ENCODE assay signal across 10 cellular contexts in the genomic region with DNA sequence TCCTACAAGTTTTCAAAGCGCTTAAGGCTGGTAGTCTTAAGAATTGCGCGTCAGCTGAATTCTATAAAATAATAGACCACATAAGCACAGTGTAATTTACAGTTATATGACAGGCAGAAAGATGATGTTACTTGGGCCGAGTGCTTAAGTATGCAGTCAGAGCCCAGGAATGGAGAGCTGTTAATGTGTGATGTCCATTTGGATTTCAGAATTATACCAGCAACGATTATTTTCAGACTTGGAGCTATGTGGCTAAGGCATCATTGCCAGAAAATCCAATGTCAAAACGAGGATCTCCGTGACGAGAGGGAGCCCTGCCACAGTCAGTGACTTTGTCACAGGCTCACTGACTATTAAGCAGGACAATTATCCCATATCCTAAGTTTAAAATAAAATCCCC. TPM values are rescaled to one million over a fixed set of nuclear protein-coding genes. Genes with fewer than 3 reads are reported as not detected.
DNase-seq lines count a peak whose midpoint lies in the region; ATAC-seq and TF ChIP-seq lines count a peak whose summit lies in the region.
"Had no signal": no experiment of that assay in that cellular context is flagged by ENCODE, and none has a peak within 500 bp of the region (broad histone marks: within the 10 kb centered on the region; RNA-seq: fewer than 3 reads in every experiment).

No MANE protein-coding gene starts in this region.

- peak overlapping the region; percentile 60 for H2BK20ac ChIP-seq in IMR-90 (ENCODE audit: low read depth, low read length)

- peak overlapping the region; percentile 19 to 74; a peak in 2 of 4 replicates for H4K8ac ChIP-seq in IMR-90 (ENCODE audit: low read depth in 2 of 2, low read length in 2 of 2)

- H4K20me1 ChIP-seq in IMR-90 (ENCODE audit: insufficient read depth, low read length) (peaks cover 59% of the 10 kb centered on the region), neural cell (ENCODE audit: insufficient read depth) (peaks cover 26% of the 10 kb centered on the region)

- peak overlapping the region; percentile 63; the same call in 1 of the 3 replicates for H2BK15ac ChIP-seq in IMR-90 (ENCODE audit: low read depth, low read length)

- H2AK5ac ChIP-seq in IMR-90 (ENCODE audit: low read depth, low read length) = peak overlapping the region; percentile 79

- H3K27ac Mint-ChIP-seq in dendritic cell treated with granulocyte-macrophage colony-stimulating factor and Interleukin-4, amounts not matched to agents 40 ng/mL and 50 ng/mL, for 4 days = peak overlapping the region; percentile 99

- H3K4me2 ChIP-seq in IMR-90 (ENCODE audit: low read depth, low read length) (peak overlapping the region; percentile 77), neural cell (ENCODE audit: low read length) (peak overlapping the region; percentile 98)

- peak overlapping the region; percentile 75 for H2BK120ac ChIP-seq in IMR-90 (ENCODE audit: low read depth, low read length)

- H2AFZ ChIP-seq in IMR-90 (replicated peaks; ENCODE audit: low read length, poor library complexity) (no peak overlapping the region), neural cell (ENCODE audit: low read depth, low read length) (no peak overlapping the region)

- TF ChIP-seq RAD21 in IMR-90 (IDR thresholded peaks at IDR 0.05; ENCODE audit: low read length) = no peak
- TF ChIP-seq RAD21 in neural cell (conservative IDR thresholded peaks at IDR 0.05) = no peak

- H3K27me3 ChIP-seq in IMR-90 (ENCODE audit: control insufficient read depth, insufficient read depth, low read length) (no peaks in the 10 kb centered on the region), neural cell (ENCODE audit: insufficient read depth, low read depth, low read length) (no peaks in the 10 kb centered on the region)

- H3K4me1 Mint-ChIP-seq in dendritic cell treated with granulocyte-macrophage colony-stimulating factor and Interleukin-4, amounts not matched to agents 40 ng/mL and 50 ng/mL, for 4 days (ENCODE audit: low read depth) = peaks cover 61% of the 10 kb centered on the region

- peak overlapping the region; percentile 81 for H3K14ac ChIP-seq in IMR-90 (replicated peaks; ENCODE audit: low read depth, low read length)

- in situ Hi-C loops in IMR-90 (cut with MboI; ENCODE audit: low sequenced_read_pairs) = loop anchor here (5.0 to 25.0 kb wide), 3 partner anchors 178 to 550 kb away; a partner anchor contains a TSS

- peaks cover 13% of the 10 kb centered on the region for H3K9me1 ChIP-seq in IMR-90 (ENCODE audit: insufficient read depth, low read length)

- intact Hi-C loops in IMR-90 (cut with micrococcal nuclease) = loop anchor here (2.0 to 5.0 kb wide), 2 partner anchors 88 to 455 kb away; no protein-coding TSS in a partner anchor
- intact Hi-C loops in dendritic cell treated with granulocyte-macrophage colony-stimulating factor and Interleukin-4, amounts not matched to agents 40 ng/mL and 50 ng/mL, for 4 days (cut with micrococcal nuclease) = loop anchor here (10.0 kb wide), 1 partner anchor 62 kb away; no protein-coding TSS in a partner anchor
- intact Hi-C loops in lower leg skin (cut with DNase I; ENCODE audit: low total_unique reads) = no loop called here

- H2AK9ac ChIP-seq in IMR-90 (replicated peaks; ENCODE audit: low read depth, low read length, poor library complexity) = no peak overlapping the region

- H3K9me3 Mint-ChIP-seq in dendritic cell treated with granulocyte-macrophage colony-stimulating factor and Interleukin-4, amounts not matched to agents 40 ng/mL and 50 ng/mL, for 4 days = no peaks in the 10 kb centered on the region

- CTCF ChIA-PET in AG04449 (lab: Yijun Ruan, JAX) = interaction anchor here (0.6 to 2.0 kb wide), 6 partner anchors 89 to 315 kb away, joined by 3 to 18 read pairs (median 3); no protein-coding TSS in a partner anchor
- CTCF ChIA-PET in IMR-90 (lab: Yijun Ruan, JAX) = interaction anchor here (1.0 to 1.5 kb wide), 3 partner anchors 42 to 311 kb away, joined by 3 read pairs; no protein-coding TSS in a partner anchor

- H3K36me3 ChIP-seq in IMR-90 (ENCODE audit: control insufficient read depth, insufficient read depth, low read length) (no peaks in the 10 kb centered on the region), neural cell (ENCODE audit: insufficient read depth, low read length) (no peaks in the 10 kb centered on the region)

- POLR2A ChIA-PET in AG04449 (lab: Yijun Ruan, JAX) = interaction anchor here (1.1 to 8.6 kb wide), 5 partner anchors 89 to 368 kb away, joined by 3 to 207 read pairs (median 5); a partner anchor contains a TSS
- POLR2A ChIA-PET in IMR-90 (lab: Charles Lee; ENCODE audit: unreplicated experiment) = interaction anchor here (1.0 to 9.1 kb wide), 3 partner anchors 93 to 178 kb away, joined by 3 to 153 read pairs (median 5); no protein-coding TSS in a partner anchor

- no peak for ATAC-seq in IMR-90 (ENCODE audit: low read depth)
- no peak for ATAC-seq in GM18909 (IDR thresholded peaks at IDR 0.05; ENCODE audit: poor library complexity, unreplicated experiment)

- DNase-seq in AG04449 (ENCODE audit: low read depth, low spot score) = peak; percentile 54
- no peak for DNase-seq in IMR-90
- DNase-seq in NCI-H82 treated with DMSO at 0.1 percent for 48 hours (lab: John Stamatoyannopoulos, UW; ENCODE audit: unreplicated experiment) = no peak
- DNase-seq in HUDEP-2 (lab: John Stamatoyannopoulos, UW; ENCODE audit: unreplicated experiment in 76 of 76) = no peak
- DNase-seq in lower leg skin (ENCODE audit: low spot score in 2 of 2) = no peak
- DNase-seq: activated CD8-positive, alpha-beta memory T cell treated with anti-CD3 and anti-CD28 coated beads for 24 hours; NCI-H2029 had no signal

- no peak for TF ChIP-seq EP300 in neural cell (conservative IDR thresholded peaks at IDR 0.05; ENCODE audit: poor library complexity, severe bottlenecking)

- peaks cover 13% of the 10 kb centered on the region for H3K4me1 ChIP-seq in IMR-90 (ENCODE audit: control insufficient read depth, insufficient read depth, low read length)

- H3K9me3 ChIP-seq in IMR-90 (ENCODE audit: control insufficient read depth, insufficient read depth, low read length) (no peaks in the 10 kb centered on the region), neural cell (ENCODE audit: low read length) (no peaks in the 10 kb centered on the region)

- no TSS peak for BruUV-seq in IMR-90 (replicated peaks; lab: Mats Ljungman, UMichigan)

- peak overlapping the region; percentile 45; the same call in 1 of the 2 replicates for H4K91ac ChIP-seq in IMR-90 (ENCODE audit: insufficient read depth, low read depth, low read length)

- peaks cover 23% of the 10 kb centered on the region for H3K36me3 Mint-ChIP-seq in dendritic cell treated with granulocyte-macrophage colony-stimulating factor and Interleukin-4, amounts not matched to agents 40 ng/mL and 50 ng/mL, for 4 days (ENCODE audit: low read depth)

- no peaks in the 10 kb centered on the region for H3K27me3 Mint-ChIP-seq in dendritic cell treated with granulocyte-macrophage colony-stimulating factor and Interleukin-4, amounts not matched to agents 40 ng/mL and 50 ng/mL, for 4 days

- peak overlapping the region; percentile 75 for H3K4ac ChIP-seq in IMR-90 (ENCODE audit: low read depth, low read length)

- H3K27ac ChIP-seq in IMR-90 (ENCODE audit: insufficient read depth, low read length) (peak overlapping the region; percentile 72), neural cell (ENCODE audit: low read length) (peak overlapping the region; percentile 100)

- H3K4me3 ChIP-seq in AG04449 (ENCODE audit: low read depth, low read length) = peak overlapping the region; percentile 96
- H3K4me3 ChIP-seq in IMR-90 (ENCODE audit: insufficient read depth, low read depth, low read length) = peak overlapping the region; percentile 94
- H3K4me3 ChIP-seq in neural cell (ENCODE audit: low read length) = peak overlapping the region; percentile 77
- H3K4me3 ChIP-seq in lower leg skin (ENCODE audit: low read depth, poor library complexity, severe bottlenecking) = no peak overlapping the region

- H3K9ac ChIP-seq in IMR-90 (ENCODE audit: low read depth, low read length) (peak overlapping the region; percentile 98; the same call in 1 of the 2 replicates), neural cell (ENCODE audit: low read length) (peak overlapping the region; percentile 100)

- H3K23ac ChIP-seq in IMR-90 (ENCODE audit: low read depth, low read length) = peak overlapping the region; percentile 77

- H3F3A ChIP-seq in neural cell (ENCODE audit: insufficient read depth, low read length, poor library complexity, severe bottlenecking) = peaks cover 28% of the 10 kb centered on the region

- no peak overlapping the region for H3K4me3 Mint-ChIP-seq in dendritic cell treated with granulocyte-macrophage colony-stimulating factor and Interleukin-4, amounts not matched to agents 40 ng/mL and 50 ng/mL, for 4 days

- peak overlapping the region; percentile 55; the same call in 1 of the 2 replicates for H3K56ac ChIP-seq in IMR-90 (ENCODE audit: extremely low read depth, insufficient read depth, low read length)

- no peaks in the 10 kb centered on the region for H3K9me2 ChIP-seq in neural cell (ENCODE audit: insufficient read depth, low read length)

- TF ChIP-seq POLR2A in IMR-90 (IDR thresholded peaks at IDR 0.05; ENCODE audit: low read depth, low read length) (no peak), lower leg skin (IDR thresholded peaks at IDR 0.05) (no peak)

- 73% methylated on average over 3 of the region's 8 CpGs; no CpG with 5 or more reads in 1 of the 2 experiments for WGBS in IMR-90 (ENCODE audit: extremely low coverage in 2 of 2, insufficient read length in 1 of 2), 2 experiments
- WGBS in lower leg skin, 2 donors = 59 to 65% methylated on average over 8 of the region's 8 CpGs

- H2BK5ac ChIP-seq in IMR-90 (ENCODE audit: low read depth, low read length, poor library complexity, severe bottlenecking) = peak overlapping the region; percentile 56

- H3K79me1 ChIP-seq in IMR-90 (ENCODE audit: low read depth in 1 of 2, low read length in 2 of 2) = peaks cover 0 to 62% of the 10 kb centered on the region in 2 experiments; a peak in 2 of 4 replicates

- dilution Hi-C loops in IMR-90 (cut with HindIII; ENCODE audit: low sequenced_read_pairs, unreplicated experiment) = no loop called here

- H3K18ac ChIP-seq in IMR-90 (ENCODE audit: low read depth, low read length) = peak overlapping the region; percentile 30

- no peak for TF ChIP-seq CTCF in AG04449 (IDR thresholded peaks at IDR 0.05; ENCODE audit: insufficient read depth, low read length, missing control alignments)
- no peak for TF ChIP-seq CTCF in IMR-90 (conservative IDR thresholded peaks at IDR 0.05; ENCODE audit: low read depth, low read length)
- TF ChIP-seq CTCF in neural cell (IDR thresholded peaks at IDR 0.05; ENCODE audit: poor library complexity, severe bottlenecking) = no peak
- no peak for TF ChIP-seq CTCF in lower leg skin (IDR thresholded peaks at IDR 0.05)

- H4K5ac ChIP-seq in IMR-90 (ENCODE audit: low read depth, low read length) = no peak overlapping the region

- peaks cover 87% of the 10 kb centered on the region for H3K79me2 ChIP-seq in neural cell (replicated peaks; ENCODE audit: insufficient read depth, low read length)

RNA-seq across cellular contexts. Expression of a gene that starts 3.4 kb away (rescaled TPM):
- total RNA-seq in IMR-90 (2012; rRNA removed) (25.3 and 28.5 TPM in 2 replicates), lower leg skin (10 to 100 TPM; 10.7 to 26.4 (median 13.5) TPM)
- polyA plus RNA-seq in IMR-90 (2012; rRNA removed) (23.1 and 24.1 TPM in 2 replicates), neural cell (28.1 and 31.5 TPM in 2 replicates)
- 5.1 and 8.5 TPM in 2 replicates for polyA plus RNA-seq in IMR-90 (2012; cell fraction: cytosol; rRNA removed)
- polyA plus RNA-seq in IMR-90 (2012; cell fraction: nucleus; rRNA removed; ENCODE audit: low replicate concordance) = 33.0 and 75.4 TPM in 2 replicates
- 102 and 141 TPM in 2 replicates for polyA minus RNA-seq in neural cell
